28 cellular contexts compared by ENCODE assay signal in the genomic region with DNA sequence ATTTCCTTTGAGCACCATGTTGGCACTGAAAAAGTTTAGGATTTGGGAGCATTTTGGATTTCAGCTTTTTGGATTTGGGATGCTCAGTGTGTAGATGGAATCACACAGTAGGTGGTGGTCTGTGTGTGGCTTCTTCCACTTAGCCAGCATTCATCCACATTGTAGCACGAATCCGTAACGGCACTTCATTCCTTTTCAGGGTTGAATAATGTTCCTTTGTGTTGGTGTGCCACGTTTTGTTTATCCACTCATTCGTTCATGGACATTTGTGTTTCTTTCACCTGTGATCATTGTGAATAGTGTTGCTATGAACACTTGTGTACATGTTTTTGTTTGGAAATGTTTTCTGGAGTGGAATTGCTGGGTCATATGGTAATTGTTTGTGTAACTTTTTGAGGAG.
"Had no signal": no experiment of that assay in that cellular context is flagged by ENCODE, and none has a peak within 500 bp of the region (broad histone marks: within the 10 kb centered on the region; RNA-seq: fewer than 3 reads in every experiment).

No MANE protein-coding gene starts in this region.

- H3K27me3 ChIP-seq: neural progenitor cell, ovary, right lobe of liver, sigmoid colon, stomach, thyroid gland, tibial nerve, upper lobe of left lung, vagina had no signal

- H3K4me1 ChIP-seq: parathyroid adenoma, psoas muscle, right lobe of liver, sigmoid colon, thyroid gland, tibial nerve, upper lobe of left lung, vagina had no signal

- H3K27ac ChIP-seq: neural progenitor cell, ovary, parathyroid adenoma, psoas muscle, right lobe of liver, sigmoid colon, stomach, thoracic aorta, thyroid gland, tibial nerve, upper lobe of left lung, vagina had no signal

- H3K79me2 ChIP-seq: parathyroid adenoma had no signal

- H2AFZ ChIP-seq: neural progenitor cell, parathyroid adenoma had no signal

- H3K4me2 ChIP-seq: neural progenitor cell had no signal

- H3K4me3 ChIP-seq: neural progenitor cell, ovary, psoas muscle, right lobe of liver, sigmoid colon, stomach, thoracic aorta, thyroid gland, tibial nerve, upper lobe of left lung, vagina had no signal

- DNase-seq: naive thymus-derived CD4-positive, alpha-beta T cell; occipital lobe; ovary; posterior cingulate gyrus; psoas muscle; right cardiac atrium; right lobe of liver; sigmoid colon; small intestine; stimulated activated CD4-positive, alpha-beta T cell treated with anti-CD3 and anti-CD28 coated beads, Interleukin-15, amount 100 ng/mL, for 24 hours; stimulated activated CD4-positive, alpha-beta T cell treated with anti-CD3 and anti-CD28 coated beads, Interleukin-2, amount 100 ng/mL, for 24 hours; stimulated activated CD4-positive, alpha-beta T cell treated with anti-CD3 and anti-CD28 coated beads, Interleukin-2, amount 100 ng/mL, for 48 hours; stimulated activated CD4-positive, alpha-beta T cell treated with anti-CD3 and anti-CD28 coated beads, Interleukin-4, amount 100 ng/mL, for 24 hours; stimulated activated naive B cell treated with anti-CD40 and anti-IgM and Interleukin-4, amounts not matched to agents 10 μg/mL and 1 μg/mL and 100 μg/mL, for 72 hours; stimulated activated naive CD4-positive, alpha-beta T cell treated with Interleukin-2 at 50 U/mL for 16 hours; stomach; thyroid gland; trophoblast cell; upper lobe of left lung had no signal

- H3K4me3 Mint-ChIP-seq: naive thymus-derived CD4-positive, alpha-beta T cell; nephron; neural progenitor cell; stimulated activated effector memory CD8-positive, alpha-beta T cell treated with anti-CD3 and anti-CD28 coated beads, Interleukin-12 subunit alpha, Interleukin-12 subunit beta, amount 100 ng/mL, for 72 hours; stimulated activated naive B cell treated with anti-CD40 and anti-IgM and Interleukin-4, amounts not matched to agents 10 μg/mL and 1 μg/mL and 100 μg/mL, for 72 hours; stimulated activated naive CD8-positive, alpha-beta T cell treated with anti-CD3 and anti-CD28 coated beads, Interleukin-15, Interleukin-2, amounts not matched to agents 100 ng/mL and 50 ng/mL, for 24 hours had no signal

- H3K36me3 ChIP-seq: neural progenitor cell, ovary, right lobe of liver, sigmoid colon, thoracic aorta, thyroid gland, tibial nerve, upper lobe of left lung, vagina had no signal

- H3K27ac Mint-ChIP-seq: naive thymus-derived CD4-positive, alpha-beta T cell; nephron; neural progenitor cell; progenitor cell of endocrine pancreas; stimulated activated naive B cell treated with anti-CD40 and anti-IgM and Interleukin-4, amounts not matched to agents 10 μg/mL and 1 μg/mL and 100 μg/mL, for 72 hours; stimulated activated naive CD8-positive, alpha-beta T cell treated with anti-CD3 and anti-CD28 coated beads, Interleukin-15, Interleukin-2, amounts not matched to agents 100 ng/mL and 50 ng/mL, for 24 hours had no signal

- H3K9me3 Mint-ChIP-seq: naive thymus-derived CD4-positive, alpha-beta T cell; nephron; stimulated activated effector memory CD8-positive, alpha-beta T cell treated with anti-CD3 and anti-CD28 coated beads, Interleukin-12 subunit alpha, Interleukin-12 subunit beta, amount 100 ng/mL, for 72 hours; stimulated activated naive B cell treated with anti-CD40 and anti-IgM and Interleukin-4, amounts not matched to agents 10 μg/mL and 1 μg/mL and 100 μg/mL, for 72 hours; stimulated activated naive CD8-positive, alpha-beta T cell treated with anti-CD3 and anti-CD28 coated beads, Interleukin-15, Interleukin-2, amounts not matched to agents 100 ng/mL and 50 ng/mL, for 24 hours had no signal

- H3K4me1 Mint-ChIP-seq: nephron had no signal

- H3K36me3 Mint-ChIP-seq: neural progenitor cell had no signal

- H3K9me3 ChIP-seq: ovary, psoas muscle, right lobe of liver, sigmoid colon, stomach, thoracic aorta, thyroid gland, tibial nerve, upper lobe of left lung, vagina had no signal

- ATAC-seq: naive thymus-derived CD4-positive, alpha-beta T cell; psoas muscle; right cardiac atrium; right lobe of liver; stimulated activated effector memory CD8-positive, alpha-beta T cell treated with anti-CD3 and anti-CD28 coated beads, Interleukin-12 subunit alpha, Interleukin-12 subunit beta, amount 100 ng/mL, for 72 hours; stimulated activated naive B cell treated with anti-CD40 and anti-IgM and Interleukin-4, amounts not matched to agents 10 μg/mL and 1 μg/mL and 100 μg/mL, for 72 hours had no signal

- H3K27me3 Mint-ChIP-seq: naive thymus-derived CD4-positive, alpha-beta T cell; progenitor cell of endocrine pancreas; stimulated activated naive B cell treated with anti-CD40 and anti-IgM and Interleukin-4, amounts not matched to agents 10 μg/mL and 1 μg/mL and 100 μg/mL, for 72 hours; stimulated activated naive CD8-positive, alpha-beta T cell treated with anti-CD3 and anti-CD28 coated beads, Interleukin-15, Interleukin-2, amounts not matched to agents 100 ng/mL and 50 ng/mL, for 24 hours had no signal

- H3K9ac ChIP-seq: neural progenitor cell, parathyroid adenoma had no signal
